35 cellular contexts compared by ENCODE assay signal in genomic region chr21:46208761-46209721, GRCh38. TPM values are rescaled to one million over a fixed set of nuclear protein-coding genes. Genes with fewer than 3 reads are reported as not detected.
DNase-seq lines count a peak whose midpoint lies in the region; FAIRE-seq and TF ChIP-seq lines count a peak whose summit lies in the region.
"Had no signal": no experiment of that assay in that cellular context is flagged by ENCODE, and none has a peak within 500 bp of the region (broad histone marks: within the 10 kb centered on the region; RNA-seq: fewer than 3 reads in every experiment).

No MANE protein-coding gene starts in this region.

- no peak overlapping the region for H2BK5ac ChIP-seq in neuronal stem cell (ENCODE audit: low read length)

- H4K91ac ChIP-seq in neuronal stem cell (ENCODE audit: low read depth, low read length, poor library complexity): no peak overlapping the region

- TF ChIP-seq POLR2A in GM12892 (IDR thresholded peaks at IDR 0.05; ENCODE audit: low read depth, low read length): no peak

- H3K4me2 ChIP-seq in BLaER1 (peak overlapping the region; percentile 83), neuronal stem cell (ENCODE audit: insufficient read depth, low read length, poor library complexity, severe bottlenecking) (no peak overlapping the region)
- H3K4me2 ChIP-seq: KMS-11 had no signal

- no peak overlapping the region for H3K18ac ChIP-seq in neuronal stem cell (ENCODE audit: low read length)

- DNase-seq in GM12892 (ENCODE audit: insufficient read length) (peak; percentile 4), globus pallidus (ENCODE audit: low spot score) (peak; percentile 40), neuronal stem cell (ENCODE audit: low spot score) (no peak), NCI-H128 (lab: John Stamatoyannopoulos, UW; ENCODE audit: unreplicated experiment) (no peak), GM10266 (ENCODE audit: extremely low spot score) (no peak), NCI-H345 (lab: John Stamatoyannopoulos, UW) (no peak), AG20443 (ENCODE audit: low spot score) (no peak)
- DNase-seq: activated CD4-positive, alpha-beta T cell treated with anti-CD3 and anti-CD28 coated beads, Interleukin-2, amount 10 ng/mL, durations not matched to agents 24 days and 14 days; activated CD8-positive, alpha-beta memory T cell treated with anti-CD3 and anti-CD28 coated beads for 24 hours; activated gamma-delta T cell; activated T-cell treated with anti-CD3 and anti-CD28 coated beads, Interleukin-2, amount 50 U/mL, for 1 hour; C1 segment of cervical spinal cord; COR-L47; cortex of kidney; DMS53; erythroblast; MG63; NCI-H1417 treated with DMSO at 0.1 percent for 48 hours; NCI-H2081; NCI-H226; nephron progenitor cell; SIG-M5; stimulated activated CD4-positive, alpha-beta T cell treated with anti-CD3 and anti-CD28 coated beads, Interleukin-12 subunit alpha, Interleukin-12 subunit beta, amount 100 ng/mL, for 4 hours; stimulated activated CD4-positive, alpha-beta T cell treated with anti-CD3 and anti-CD28 coated beads, Interleukin-2, amount 100 ng/mL, for 48 hours; stomach; SW 1271 had no signal

- no peak for FAIRE-seq in GM12892 (lab: Jason Lieb, UNC)
- FAIRE-seq: astrocyte, pancreas had no signal

- no peak overlapping the region for H4K8ac ChIP-seq in neuronal stem cell (ENCODE audit: low read depth, low read length)

- H2AK5ac ChIP-seq in neuronal stem cell (ENCODE audit: low read depth, low read length): no peak overlapping the region

- WGBS in neuronal stem cell (ENCODE audit: extremely low coverage in 2 of 2, insufficient read length in 2 of 2, insufficient replicate concordance in 1 of 2), 2 donors: no CpG with 5 or more reads among the region's 23 CpGs

- H3K79me1 ChIP-seq in neuronal stem cell (ENCODE audit: low read depth, low read length): peaks cover 25% of the 10 kb centered on the region

- H3K9me3 ChIP-seq in BLaER1 (no peaks in the 10 kb centered on the region), neuronal stem cell (replicated peaks in 1 of 2; ENCODE audit: control insufficient read depth in 2 of 2, insufficient read depth in 1 of 2, low read depth in 1 of 2, low read length in 2 of 2) (no peaks in the 10 kb centered on the region)
- H3K9me3 ChIP-seq: HAP-1, MG63, pancreas, stomach, thyroid gland had no signal

- no peak overlapping the region for H3K14ac ChIP-seq in neuronal stem cell (ENCODE audit: low read length)

- H3K36me3 ChIP-seq in BLaER1: peaks cover 41% of the 10 kb centered on the region
- H3K36me3 ChIP-seq in neuronal stem cell (replicated peaks in 1 of 2; ENCODE audit: control insufficient read depth in 2 of 2, insufficient read depth in 2 of 2, low read length in 2 of 2): peaks cover 73 to 96% of the 10 kb centered on the region in 2 donors

- no peak overlapping the region for H2AFZ ChIP-seq in neuronal stem cell (ENCODE audit: low read length)

- H3K4me1 ChIP-seq in BLaER1 (peaks cover 52% of the 10 kb centered on the region), neuronal stem cell (ENCODE audit: control insufficient read depth in 2 of 2, insufficient read depth in 1 of 2, low read depth in 1 of 2, low read length in 2 of 2) (peaks cover 0 to 2% of the 10 kb centered on the region in 2 donors)
- H3K4me1 ChIP-seq: HAP-1, pancreas, stomach, thyroid gland had no signal

- H2BK120ac ChIP-seq in neuronal stem cell (ENCODE audit: low read depth, low read length): no peak overlapping the region

- no peak overlapping the region for H2BK12ac ChIP-seq in neuronal stem cell (ENCODE audit: low read length)

- H3K27me3 ChIP-seq in BLaER1 (no peaks in the 10 kb centered on the region), neuronal stem cell (ENCODE audit: control insufficient read depth in 3 of 3, insufficient read depth in 3 of 3, low read depth in 1 of 3, low read length in 3 of 3) (no peaks in the 10 kb centered on the region)
- H3K27me3 ChIP-seq: cardiac muscle cell, MG63, pancreas, stomach, thyroid gland had no signal

- no peak overlapping the region for H3K4me3 ChIP-seq in BLaER1
- H3K4me3 ChIP-seq in neuronal stem cell (ENCODE audit: low read length in 2 of 2): no peak overlapping the region
- H3K4me3 ChIP-seq: cardiac muscle cell, HAP-1, lung, MG63, pancreas, stomach, thyroid gland had no signal

- no peak overlapping the region for H3K4ac ChIP-seq in neuronal stem cell (ENCODE audit: low read length)

- no peak overlapping the region for H2BK15ac ChIP-seq in neuronal stem cell (ENCODE audit: low read length)

- TF ChIP-seq CTCF in GM10266 (IDR thresholded peaks at IDR 0.05; ENCODE audit: control insufficient read depth, insufficient read depth, low read depth, missing control alignments): no peak

- H3K9ac ChIP-seq in BLaER1 (no peak overlapping the region), neuronal stem cell (ENCODE audit: low read depth, low read length, poor library complexity) (no peak overlapping the region)
- H3K9ac ChIP-seq: KMS-11 had no signal

- H4K20me1 ChIP-seq in BLaER1: peaks cover 5% of the 10 kb centered on the region; the same call in 1 of the 2 replicates

- peak overlapping the region; percentile 89 for H3K23ac ChIP-seq in neuronal stem cell (ENCODE audit: low read depth, low read length, poor library complexity)

- peak overlapping the region; percentile 60; the same call in 1 of the 2 replicates for H3K27ac ChIP-seq in BLaER1
- H3K27ac ChIP-seq in neuronal stem cell (replicated peaks; ENCODE audit: low read length): no peak overlapping the region
- H3K27ac ChIP-seq: cardiac muscle cell, KMS-11, pancreas, stomach, thyroid gland, VCaP had no signal

RNA-seq across cellular contexts. Expression of gene LSS, which starts 19.5 kb away (rescaled TPM):
- 33.0 TPM for polyA plus RNA-seq in GM12892 (2012; ENCODE audit: missing spikeins)
- 42.5 TPM for polyA plus RNA-seq in neuronal stem cell (2013, experiment 1 of 2)
- polyA plus RNA-seq in neuronal stem cell (2013, experiment 2 of 2): 42.2 TPM

RNA-seq across cellular contexts. Expression of gene SPATC1L, which starts 24.8 kb away (rescaled TPM):
- 3.8 TPM for polyA plus RNA-seq in GM12892 (2012; ENCODE audit: missing spikeins)
- polyA plus RNA-seq in neuronal stem cell (2013, experiment 1 of 2): 38.2 TPM
- polyA plus RNA-seq in neuronal stem cell (2013, experiment 2 of 2): 37.5 TPM

RNA-seq across cellular contexts. Expression of gene FTCD, which starts 53.7 kb away (rescaled TPM):
- 1.3 TPM for polyA plus RNA-seq in GM12892 (2012; ENCODE audit: missing spikeins)
- polyA plus RNA-seq in neuronal stem cell (2013, experiment 1 of 2): 2.1 TPM
- polyA plus RNA-seq in neuronal stem cell (2013, experiment 2 of 2): 2.0 TPM

Comparison
In these comparisons a context has a peak if more than half of its experiments do, and no peak if none do; other contexts are left out.
1. DNase-seq: peak in GM12892 (single experiment) and globus pallidus (single experiment); none in neuronal stem cell (single experiment), NCI-H128 (single experiment), GM10266 (single experiment), NCI-H345 (single experiment) and AG20443 (single experiment).